In genomic region chr7:65463184-65463583, GRCh38 we compare ENCODE assay signal across 16 cellular contexts.
"Had no signal": no experiment of that assay in that cellular context is flagged by ENCODE, and none has a peak within 500 bp of the region (broad histone marks: within the 10 kb centered on the region; RNA-seq: fewer than 3 reads in every experiment).

No MANE protein-coding gene starts in this region.

- H3K9me3 ChIP-seq: adrenal gland, psoas muscle, right lobe of liver, testis, upper lobe of left lung had no signal

- H3K4me1 ChIP-seq: adrenal gland, psoas muscle, right lobe of liver, testis, upper lobe of left lung had no signal

- H3K4me3 Mint-ChIP-seq: activated B cell treated with CpG ODN at 0.5 μM for 24 hours; activated naive CD4-positive, alpha-beta T cell treated with anti-CD3 and anti-CD28 coated beads, Interleukin-2, amount 10 ng/mL, durations not matched to agents 7 days and 5 days; activated T-helper 1 cell treated with anti-CD3 and anti-CD28 coated beads, Interleukin-12 subunit alpha, Interleukin-12 subunit beta, Interleukin-2, Interleukin-4 antibody, amounts not matched to agents 30 ng/mL and 10 ng/mL and 1 ng/mL, durations not matched to agents 14 hours and 24 hours and 36 hours; endodermal cell; nephron; stimulated activated naive CD8-positive, alpha-beta T cell treated with anti-CD3 and anti-CD28 coated beads, Interleukin-15, amount 100 ng/mL, for 72 hours; T-helper 2 cell treated with Interferon-gamma antibody and Interleukin-4, amounts not matched to agents 5 μg/mL and 100 μg/mL, for 36 hours had no signal

- H3K27me3 ChIP-seq: adrenal gland, cardiac muscle cell, right lobe of liver, testis, upper lobe of left lung had no signal

- H3K4me1 Mint-ChIP-seq: activated naive CD4-positive, alpha-beta T cell treated with anti-CD3 and anti-CD28 coated beads, Interleukin-2, amount 10 ng/mL, durations not matched to agents 7 days and 5 days; endodermal cell; stimulated activated naive CD8-positive, alpha-beta T cell treated with anti-CD3 and anti-CD28 coated beads, Interleukin-15, amount 100 ng/mL, for 72 hours had no signal

- H3K27me3 Mint-ChIP-seq: activated B cell treated with CpG ODN at 0.5 μM for 24 hours; activated naive CD4-positive, alpha-beta T cell treated with anti-CD3 and anti-CD28 coated beads, Interleukin-2, amount 10 ng/mL, durations not matched to agents 7 days and 5 days; stimulated activated naive CD8-positive, alpha-beta T cell treated with anti-CD3 and anti-CD28 coated beads, Interleukin-15, amount 100 ng/mL, for 72 hours had no signal

- H3K9me3 Mint-ChIP-seq: nephron had no signal

- ATAC-seq: psoas muscle; right lobe of liver; stimulated activated naive CD8-positive, alpha-beta T cell treated with anti-CD3 and anti-CD28 coated beads, Interleukin-15, amount 100 ng/mL, for 72 hours had no signal

- H3K27ac Mint-ChIP-seq: activated B cell treated with CpG ODN at 0.5 μM for 24 hours; activated naive CD4-positive, alpha-beta T cell treated with anti-CD3 and anti-CD28 coated beads, Interleukin-2, amount 10 ng/mL, durations not matched to agents 7 days and 5 days; activated T-helper 1 cell treated with anti-CD3 and anti-CD28 coated beads, Interleukin-12 subunit alpha, Interleukin-12 subunit beta, Interleukin-2, Interleukin-4 antibody, amounts not matched to agents 30 ng/mL and 10 ng/mL and 1 ng/mL, durations not matched to agents 14 hours and 24 hours and 36 hours; endodermal cell; nephron; stimulated activated naive CD8-positive, alpha-beta T cell treated with anti-CD3 and anti-CD28 coated beads, Interleukin-15, amount 100 ng/mL, for 72 hours; T-helper 2 cell treated with Interferon-gamma antibody and Interleukin-4, amounts not matched to agents 5 μg/mL and 100 μg/mL, for 36 hours had no signal

- DNase-seq: activated B cell treated with CpG ODN at 0.5 μM for 24 hours; activated CD4-positive, alpha-beta T cell treated with anti-CD3 and anti-CD28 coated beads for 48 hours; activated CD8-positive, alpha-beta memory T cell treated with anti-CD3 and anti-CD28 coated beads, Interleukin-2, amount 50 U/mL, for 48 hours; activated naive CD4-positive, alpha-beta T cell treated with anti-CD3 and anti-CD28 coated beads, Interleukin-2, amount 10 ng/mL, durations not matched to agents 7 days and 5 days; adrenal gland; endodermal cell; hippocampal formation; psoas muscle; right lobe of liver; stimulated activated naive CD8-positive, alpha-beta T cell treated with anti-CD3 and anti-CD28 coated beads, Interleukin-15, amount 100 ng/mL, for 72 hours; testis; upper lobe of left lung had no signal

- H3K36me3 ChIP-seq: adrenal gland, cardiac muscle cell, right lobe of liver, upper lobe of left lung had no signal

- H3K27ac ChIP-seq: adrenal gland, cardiac muscle cell, psoas muscle, right lobe of liver, testis, upper lobe of left lung had no signal

- H3K36me3 Mint-ChIP-seq: activated naive CD4-positive, alpha-beta T cell treated with anti-CD3 and anti-CD28 coated beads, Interleukin-2, amount 10 ng/mL, durations not matched to agents 7 days and 5 days had no signal

- H3K4me3 ChIP-seq: adrenal gland, cardiac muscle cell, psoas muscle, right lobe of liver, testis, upper lobe of left lung had no signal
